17 cellular contexts compared by ENCODE assay signal in genomic region chr11:76910620-76911414, GRCh38. TPM values are rescaled to one million over a fixed set of nuclear protein-coding genes. Genes with fewer than 3 reads are reported as not detected.
A peak's percentile ranks its signal among the peaks of the same experiment; 100 is the strongest.
DNase-seq lines count a peak whose midpoint lies in the region; ATAC-seq and TF ChIP-seq lines count a peak whose summit lies in the region.
"Had no signal": no experiment of that assay in that cellular context is flagged by ENCODE, and none has a peak within 500 bp of the region (broad histone marks: within the 10 kb centered on the region; RNA-seq: fewer than 3 reads in every experiment).

No MANE protein-coding gene starts in this region.

- H3K27me3 ChIP-seq in H9 (ENCODE audit: insufficient read depth, low read length), result no peaks in the 10 kb centered on the region
- H3K27me3 ChIP-seq in subcutaneous abdominal adipose tissue (ENCODE audit: control insufficient read depth in 5 of 5, insufficient read depth in 4 of 5, low read length in 5 of 5), result no peaks in the 10 kb centered on the region
- H3K27me3 ChIP-seq: ascending aorta, dorsolateral prefrontal cortex had no signal

- ATAC-seq in natural killer cell, result no peak
- ATAC-seq: T-cell had no signal

- H3K9me3 ChIP-seq in H9 (ENCODE audit: control insufficient read depth, low read depth, low read length), result no peaks in the 10 kb centered on the region
- H3K9me3 ChIP-seq in subcutaneous abdominal adipose tissue (ENCODE audit: control insufficient read depth in 5 of 5, low read length in 5 of 5), result peaks cover 0 to 6% (median 0%) of the 10 kb centered on the region in 5 donors

- H4K8ac ChIP-seq in H9 (replicated peaks; ENCODE audit: insufficient read length, low read depth, low read length), result no peak overlapping the region

- no peak overlapping the region for H3K18ac ChIP-seq in H9 (ENCODE audit: insufficient read length, low read depth, low read length)

- no peaks in the 10 kb centered on the region for H3K23me2 ChIP-seq in H9 (ENCODE audit: insufficient read length, low read depth, low read length, poor library complexity, severe bottlenecking)

- peak overlapping the region; percentile 12 for H2BK120ac ChIP-seq in H9 (ENCODE audit: low read depth, low read length, poor library complexity, severe bottlenecking)

- H3K79me2 ChIP-seq in H9 (ENCODE audit: insufficient read depth, low read length), result no peaks in the 10 kb centered on the region

- no peak overlapping the region for H3K4me2 ChIP-seq in H9 (ENCODE audit: insufficient read depth, insufficient read length, low read length)

- no peak overlapping the region for H2BK5ac ChIP-seq in H9 (ENCODE audit: insufficient read length, low read length)

- no peak overlapping the region for H3K27ac ChIP-seq in H9 (ENCODE audit: insufficient read length, low read depth, low read length)
- H3K27ac ChIP-seq in subcutaneous abdominal adipose tissue (ENCODE audit: low read depth, low read length), result peak overlapping the region; percentile 71
- H3K27ac ChIP-seq: ascending aorta had no signal

- no peak overlapping the region for H3K4ac ChIP-seq in H9 (ENCODE audit: low read depth, low read length)

- H3K9me3 Mint-ChIP-seq in H9 (peaks cover 4 to 22% of the 10 kb centered on the region in 2 experiments; a peak in 4 of 5 replicates), natural killer cell (no peaks in the 10 kb centered on the region)

- H3K9ac ChIP-seq in H9 (ENCODE audit: extremely low read depth, insufficient read length, low read length) (no peak overlapping the region), subcutaneous abdominal adipose tissue (ENCODE audit: low read length in 5 of 5) (peak overlapping the region in 1 of 5 donors; percentile 60)

- H3K36me3 Mint-ChIP-seq in H9 (ENCODE audit: insufficient read depth in 1 of 3, low read depth in 3 of 3), result peaks cover 17 to 20% (median 18%) of the 10 kb centered on the region in 3 experiments
- H3K36me3 Mint-ChIP-seq in natural killer cell, result no peaks in the 10 kb centered on the region

- no peak overlapping the region for H3K56ac ChIP-seq in H9 (ENCODE audit: insufficient read length, low read depth, low read length)

- no peak overlapping the region for H3K27ac Mint-ChIP-seq in H9
- H3K27ac Mint-ChIP-seq in natural killer cell, result no peak overlapping the region
- H3K27ac Mint-ChIP-seq: activated CD4-positive, alpha-beta T cell treated with anti-CD3 and anti-CD28 coated beads, Interleukin-2, amount 10 ng/mL, durations not matched to agents 7 days and 5 days; activated T-helper 1 cell treated with anti-CD3 and anti-CD28 coated beads, Interleukin-12 subunit alpha, Interleukin-12 subunit beta, Interleukin-2, Interleukin-4 antibody, amounts not matched to agents 30 ng/mL and 10 ng/mL and 1 ng/mL, durations not matched to agents 14 hours and 24 hours and 36 hours; CD4-positive, CD25-positive, alpha-beta regulatory T cell; T-cell had no signal

- DNase-seq in H9 (peak; percentile 38), epithelial cell of proximal tubule (ENCODE audit: low read depth) (peak; percentile 49), kidney tubule cell (ENCODE audit: low spot score) (peak; percentile 15), T-helper 1 cell (no peak), natural killer cell (no peak), H4 (ENCODE audit: low spot score) (no peak), COR-L47 (lab: John Stamatoyannopoulos, UW) (no peak)
- DNase-seq: activated CD4-positive, alpha-beta T cell treated with anti-CD3 and anti-CD28 coated beads, Interleukin-2, amount 10 ng/mL, durations not matched to agents 7 days and 5 days; dorsolateral prefrontal cortex; NCI-H1694 treated with DMSO at 0.1 percent for 48 hours; NCI-H524; occipital lobe; T-cell had no signal

- no peaks in the 10 kb centered on the region for H4K20me1 ChIP-seq in H9 (ENCODE audit: control insufficient read depth, insufficient read depth, insufficient read length)

- no peak overlapping the region for H2BK15ac ChIP-seq in H9 (ENCODE audit: low read depth, low read length)

- no peak overlapping the region for H2AFZ ChIP-seq in H9 (ENCODE audit: low read length)

- H3K4me1 Mint-ChIP-seq in H9 (peaks cover 5 to 22% of the 10 kb centered on the region in 2 experiments), natural killer cell (no peaks in the 10 kb centered on the region)
- H3K4me1 Mint-ChIP-seq: activated CD4-positive, alpha-beta T cell treated with anti-CD3 and anti-CD28 coated beads, Interleukin-2, amount 10 ng/mL, durations not matched to agents 7 days and 5 days; CD4-positive, CD25-positive, alpha-beta regulatory T cell; T-cell had no signal

- no peak overlapping the region for H3T11ph ChIP-seq in H9 (ENCODE audit: low read length)

- H3K27me3 Mint-ChIP-seq in H9 (ENCODE audit: low read depth) (no peaks in the 10 kb centered on the region), natural killer cell (ENCODE audit: low read depth in 2 of 2) (no peaks in the 10 kb centered on the region)
- H3K27me3 Mint-ChIP-seq: activated CD4-positive, alpha-beta T cell treated with anti-CD3 and anti-CD28 coated beads, Interleukin-2, amount 10 ng/mL, durations not matched to agents 7 days and 5 days; T-cell had no signal

- no peak overlapping the region for H3K14ac ChIP-seq in H9 (ENCODE audit: insufficient read depth, low read length)

- no peak overlapping the region for H3K4me3 ChIP-seq in epithelial cell of proximal tubule (ENCODE audit: low read depth, low read length)
- H3K4me3 ChIP-seq in subcutaneous abdominal adipose tissue (ENCODE audit: low read depth in 1 of 5, low read length in 5 of 5), result peak overlapping the region in 4 of 5 donors; percentile 18 to 50 (median 40)
- H3K4me3 ChIP-seq: ascending aorta, dorsolateral prefrontal cortex had no signal

- H3K4me1 ChIP-seq in H9 (ENCODE audit: insufficient read depth, low read length) (peaks cover 2% of the 10 kb centered on the region; the same call in 1 of the 2 replicates), subcutaneous abdominal adipose tissue (ENCODE audit: control insufficient read depth in 5 of 5, insufficient read depth in 5 of 5, low read length in 5 of 5) (peaks cover 0 to 12% (median 7%) of the 10 kb centered on the region in 5 donors)
- H3K4me1 ChIP-seq: ascending aorta had no signal

- H3K23ac ChIP-seq in H9 (ENCODE audit: insufficient read length, low read depth, low read length), result no peak overlapping the region

- H2BK20ac ChIP-seq in H9 (ENCODE audit: low read depth, low read length, poor library complexity, severe bottlenecking), result no peak overlapping the region

- no peak overlapping the region for H2AK5ac ChIP-seq in H9 (ENCODE audit: insufficient read length, low read length)

- H4K91ac ChIP-seq in H9 (ENCODE audit: insufficient read length, low read depth, low read length), result no peak overlapping the region

- no peak for TF ChIP-seq CTCF in H9 (conservative IDR thresholded peaks at IDR 0.05)
- TF ChIP-seq CTCF in epithelial cell of proximal tubule (conservative IDR thresholded peaks at IDR 0.05; ENCODE audit: low read depth, low read length), result no peak
- no peak for TF ChIP-seq CTCF in natural killer cell (IDR thresholded peaks at IDR 0.05)

- intact Hi-C loops in natural killer cell (cut with micrococcal nuclease), result no loop called here

- H4K5ac ChIP-seq in H9 (ENCODE audit: insufficient read length, low read depth, low read length), result no peak overlapping the region

- no peaks in the 10 kb centered on the region for H3K36me3 ChIP-seq in subcutaneous abdominal adipose tissue (ENCODE audit: control insufficient read depth in 5 of 5, insufficient read depth in 5 of 5, low read length in 5 of 5)
- H3K36me3 ChIP-seq: ascending aorta had no signal

- H3K4me3 Mint-ChIP-seq in H9, result no peak overlapping the region
- H3K4me3 Mint-ChIP-seq in natural killer cell, result no peak overlapping the region
- H3K4me3 Mint-ChIP-seq: activated CD4-positive, alpha-beta T cell treated with anti-CD3 and anti-CD28 coated beads, Interleukin-2, amount 10 ng/mL, durations not matched to agents 7 days and 5 days; activated T-helper 1 cell treated with anti-CD3 and anti-CD28 coated beads, Interleukin-12 subunit alpha, Interleukin-12 subunit beta, Interleukin-2, Interleukin-4 antibody, amounts not matched to agents 30 ng/mL and 10 ng/mL and 1 ng/mL, durations not matched to agents 14 hours and 24 hours and 36 hours; CD4-positive, CD25-positive, alpha-beta regulatory T cell; T-cell had no signal

- no peaks in the 10 kb centered on the region for H3K79me1 ChIP-seq in H9 (ENCODE audit: insufficient read depth, low read depth, low read length, poor library complexity, severe bottlenecking)

- no peak overlapping the region for H2BK12ac ChIP-seq in H9 (ENCODE audit: insufficient read length, low read depth, low read length)

- WGBS in H9 (ENCODE audit: extremely low coverage, insufficient read length, low lambda C conversion rate), result no CpG with 5 or more reads among the region's 9 CpGs

RNA-seq across cellular contexts. Expression of gene ACER3, which starts 50.1 kb away (rescaled TPM):
- 14.7 and 17.2 TPM in 2 replicates for total RNA-seq in H9 (2021)
- total RNA-seq in epithelial cell of proximal tubule, result 10.6 and 11.4 TPM in 2 replicates
- total RNA-seq in natural killer cell, result 10 to 100 TPM; 12.1 to 14.8 (median 13.6) TPM
- 19.7 and 22.9 TPM in 2 replicates for total RNA-seq in H4 (2014; rRNA removed; shearing (Covaris generic))

Comparison
In these comparisons a context has a peak if more than half of its experiments do, and no peak if none do; other contexts are left out.
1. DNase-seq: peak in H9 (single experiment), epithelial cell of proximal tubule (single experiment) and kidney tubule cell (single experiment); none in T-helper 1 cell (0 of 5), natural killer cell (single experiment), H4 (single experiment) and COR-L47 (single experiment).